Comparison of ENCODE assay signal across 1 cellular context in the genomic region with DNA sequence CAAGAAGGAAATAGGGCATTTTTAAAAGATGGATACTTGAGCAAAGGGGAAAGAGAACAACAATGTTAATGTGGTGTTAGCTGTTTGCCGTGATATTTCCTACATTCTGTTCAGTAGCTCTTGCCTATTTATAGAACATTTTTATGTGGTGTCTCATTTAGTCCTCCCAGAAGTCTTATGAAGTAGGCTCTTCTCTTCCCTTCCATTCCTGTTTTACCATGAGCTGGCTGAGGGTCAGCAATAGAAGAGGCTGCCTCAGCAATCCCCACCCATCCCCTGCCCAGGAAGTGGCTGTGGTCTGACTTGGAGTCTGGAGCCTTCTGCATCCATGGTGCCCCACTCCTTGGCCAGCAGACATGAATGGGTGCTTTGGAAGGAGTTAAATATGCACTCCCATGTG.
TF ChIP-seq lines count a peak whose summit lies in the region.

No MANE protein-coding gene starts in this region.

TF ChIP-seq in HCT116, 20 proteins besides CTCF, POLR2A, EP300 and RAD21:
- TF ChIP-seq CEBPB (IDR thresholded peaks at IDR 0.05; ENCODE audit: low read depth): no peak
- no peak for TF ChIP-seq EGR1 (IDR thresholded peaks at IDR 0.05; ENCODE audit: low read depth)
- no peak for TF ChIP-seq YY1 (IDR thresholded peaks at IDR 0.05; ENCODE audit: extremely low read depth, insufficient replicate concordance, low read depth, low read length)
- TF ChIP-seq ZFX (IDR thresholded peaks at IDR 0.05): no peak
- no peak for TF ChIP-seq CBX3 (IDR thresholded peaks at IDR 0.05; ENCODE audit: low read depth)
- no peak for TF ChIP-seq EZH2 (IDR thresholded peaks at IDR 0.05)
- TF ChIP-seq, protein P1, sequence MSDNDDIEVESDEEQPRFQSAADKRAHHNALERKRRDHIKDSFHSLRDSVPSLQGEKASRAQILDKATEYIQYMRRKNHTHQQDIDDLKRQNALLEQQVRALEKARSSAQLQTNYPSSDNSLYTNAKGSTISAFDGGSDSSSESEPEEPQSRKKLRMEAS (IDR thresholded peaks at IDR 0.05): no peak
- TF ChIP-seq, protein P2, sequence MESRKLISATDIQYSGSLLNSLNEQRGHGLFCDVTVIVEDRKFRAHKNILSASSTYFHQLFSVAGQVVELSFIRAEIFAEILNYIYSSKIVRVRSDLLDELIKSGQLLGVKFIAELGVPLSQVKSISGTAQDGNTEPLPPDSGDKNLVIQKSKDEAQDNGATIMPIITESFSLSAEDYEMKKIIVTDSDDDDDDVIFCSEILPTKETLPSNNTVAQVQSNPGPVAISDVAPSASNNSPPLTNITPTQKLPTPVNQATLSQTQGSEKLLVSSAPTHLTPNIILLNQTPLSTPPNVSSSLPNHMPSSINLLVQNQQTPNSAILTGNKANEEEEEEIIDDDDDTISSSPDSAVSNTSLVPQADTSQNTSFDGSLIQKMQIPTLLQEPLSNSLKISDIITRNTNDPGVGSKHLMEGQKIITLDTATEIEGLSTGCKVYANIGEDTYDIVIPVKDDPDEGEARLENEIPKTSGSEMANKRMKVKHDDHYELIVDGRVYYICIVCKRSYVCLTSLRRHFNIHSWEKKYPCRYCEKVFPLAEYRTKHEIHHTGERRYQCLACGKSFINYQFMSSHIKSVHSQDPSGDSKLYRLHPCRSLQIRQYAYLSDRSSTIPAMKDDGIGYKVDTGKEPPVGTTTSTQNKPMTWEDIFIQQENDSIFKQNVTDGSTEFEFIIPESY (IDR thresholded peaks at IDR 0.05; ENCODE audit: extremely low read depth, insufficient replicate concordance, low read length): no peak
